12 cellular contexts compared by ENCODE assay signal in the genomic region with DNA sequence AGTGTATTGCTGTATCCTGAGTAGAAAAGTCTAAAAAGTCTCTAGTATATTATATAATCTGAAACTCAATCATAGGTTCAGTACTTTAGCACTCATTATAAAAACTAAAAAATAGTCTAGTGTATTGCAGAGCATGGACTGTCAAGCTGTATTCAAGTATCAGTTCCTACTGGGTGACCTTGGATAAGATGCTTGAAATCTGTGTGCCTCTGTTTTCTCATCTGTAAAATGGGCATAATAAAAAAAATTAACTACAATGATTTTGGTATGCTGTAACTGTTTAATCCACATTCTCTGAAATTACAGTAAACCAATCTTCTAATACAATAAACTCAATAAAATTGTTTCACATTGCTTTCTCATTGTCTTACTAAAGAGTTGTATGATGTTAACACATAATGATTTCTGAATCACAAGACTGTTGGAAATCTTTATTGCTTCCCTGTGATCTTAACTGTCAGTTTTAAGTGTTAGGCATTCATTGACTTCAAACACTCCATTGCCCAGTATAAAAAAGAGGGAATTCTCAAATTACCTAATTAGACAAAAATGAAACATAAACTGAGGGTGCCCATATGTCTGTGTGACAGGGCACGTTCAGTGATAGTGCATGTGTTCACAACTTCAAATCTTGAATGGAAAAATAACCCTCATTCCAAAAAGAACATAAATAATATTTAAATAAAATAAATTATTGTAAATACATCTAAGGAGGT. TPM values are rescaled to one million over a fixed set of nuclear protein-coding genes. Genes with fewer than 3 reads are reported as not detected.
DNase-seq lines count a peak whose midpoint lies in the region; ATAC-seq, FAIRE-seq and TF ChIP-seq lines count a peak whose summit lies in the region.
"Had no signal": no experiment of that assay in that cellular context is flagged by ENCODE, and none has a peak within 500 bp of the region (broad histone marks: within the 10 kb centered on the region; RNA-seq: fewer than 3 reads in every experiment).

No MANE protein-coding gene starts in this region.

- no peak overlapping the region for H2AK5ac ChIP-seq in mesenchymal stem cell (ENCODE audit: low read length, severe bottlenecking)

- no peaks in the 10 kb centered on the region for H3K27me3 ChIP-seq in PC-9 (ENCODE audit: insufficient read depth, low read depth)
- no peaks in the 10 kb centered on the region for H3K27me3 ChIP-seq in mesenchymal stem cell (ENCODE audit: control insufficient read depth in 1 of 2, insufficient read depth in 1 of 2, low read length in 2 of 2)
- no peaks in the 10 kb centered on the region for H3K27me3 ChIP-seq in thyroid gland

- H3F3A ChIP-seq in PC-9 (ENCODE audit: insufficient read depth, low read depth), result peaks cover 48% of the 10 kb centered on the region

- H2BK5ac ChIP-seq in mesenchymal stem cell (ENCODE audit: low read depth, low read length, poor library complexity, severe bottlenecking), result no peak overlapping the region

- H3K4ac ChIP-seq in mesenchymal stem cell (ENCODE audit: low read depth in 1 of 2, low read length in 2 of 2), result no peak overlapping the region

- H2BK120ac ChIP-seq in mesenchymal stem cell (ENCODE audit: low read depth, low read length), result no peak overlapping the region

- H3K4me1 ChIP-seq in PC-9 (replicated peaks; ENCODE audit: insufficient read depth), result peaks cover 72% of the 10 kb centered on the region
- peaks cover 3% of the 10 kb centered on the region for H3K4me1 ChIP-seq in mesenchymal stem cell (ENCODE audit: control insufficient read depth, insufficient read depth, low read depth, low read length)
- peaks cover 27 to 58% of the 10 kb centered on the region in 2 donors for H3K4me1 ChIP-seq in thyroid gland

- BruUV-seq in PC-9 (replicated peaks; lab: Mats Ljungman, UMichigan), result no TSS peak

- peak overlapping the region; percentile 83 for H3K4me2 ChIP-seq in PC-9
- H3K4me2 ChIP-seq in mesenchymal stem cell (ENCODE audit: low read length, poor library complexity, severe bottlenecking), result peak overlapping the region; percentile 10

- H2AFZ ChIP-seq in PC-9, result no peak overlapping the region
- H2AFZ ChIP-seq in mesenchymal stem cell (ENCODE audit: low read depth, low read length), result no peak overlapping the region

- intact Hi-C loops in PC-9 (cut with micrococcal nuclease; ENCODE audit: unreplicated experiment) (no loop called here), thyroid gland (cut with DNase I) (loop anchor here (10.0 kb wide), 1 partner anchor 49 kb away; no protein-coding TSS in a partner anchor)

- no peak overlapping the region for H4K8ac ChIP-seq in mesenchymal stem cell (ENCODE audit: low read length)

- peaks cover 3% of the 10 kb centered on the region; the same call in 1 of the 2 replicates for H3K9me3 ChIP-seq in PC-9 (ENCODE audit: insufficient read depth, low read depth)
- H3K9me3 ChIP-seq in mesenchymal stem cell (ENCODE audit: control insufficient read depth, low read length), result no peaks in the 10 kb centered on the region
- H3K9me3 ChIP-seq in thyroid gland, result no peaks in the 10 kb centered on the region

- H3K4me3 ChIP-seq in PC-9, result peak overlapping the region; percentile 94; the same call in 1 of the 2 replicates
- H3K4me3 ChIP-seq in mesenchymal stem cell (ENCODE audit: insufficient read depth in 1 of 2, low read depth in 1 of 2, low read length in 2 of 2), result peak overlapping the region in 1 of 2 experiments; percentile 98
- no peak overlapping the region for H3K4me3 ChIP-seq in thyroid gland (replicated peaks in 1 of 3)

- no peak for DNase-seq in PC-9
- DNase-seq in dermis blood vessel endothelial cell, result peak; percentile 29
- no peak for DNase-seq in mesenchymal stem cell
- no peak for DNase-seq in thyroid gland
- no peak for DNase-seq in T-helper 9 cell
- DNase-seq in frontal cortex (ENCODE audit: low spot score in 2 of 2), result no peak
- DNase-seq: activated CD8-positive, alpha-beta memory T cell treated with anti-CD3 and anti-CD28 coated beads, Interleukin-2, amount 50 U/mL, for 4 hours; anterior cingulate cortex; DND-41; naive thymus-derived CD4-positive, alpha-beta T cell; NCI-H2029 had no signal

- no peak for FAIRE-seq in frontal cortex (lab: Jason Lieb, UNC)

- CTCF ChIA-PET in PC-9 (lab: Charles Lee), result no interaction called here

- H3K9me2 ChIP-seq in PC-9 (ENCODE audit: insufficient read depth), result no peaks in the 10 kb centered on the region

- no peak for TF ChIP-seq POLR2A in thyroid gland (IDR thresholded peaks at IDR 0.05)

- WGBS in mesenchymal stem cell, result 33% methylated on average over 1 of the region's 1 CpG
- WGBS in thyroid gland, 2 donors, result 56 to 58% methylated on average over 1 of the region's 1 CpG

- POLR2A ChIA-PET in PC-9 (lab: Charles Lee; ENCODE audit: unreplicated experiment), result no interaction called here

- peak overlapping the region; percentile 99 for H3K9ac ChIP-seq in mesenchymal stem cell (ENCODE audit: low read length)

- no peak overlapping the region for H3K23ac ChIP-seq in mesenchymal stem cell (ENCODE audit: low read length in 2 of 2)

- H3K79me1 ChIP-seq in mesenchymal stem cell (replicated peaks; ENCODE audit: low read length, poor library complexity, severe bottlenecking), result peaks cover 7% of the 10 kb centered on the region

- H3K14ac ChIP-seq in mesenchymal stem cell (ENCODE audit: low read length in 2 of 2), result no peak overlapping the region

- peaks cover 53% of the 10 kb centered on the region for H3K79me2 ChIP-seq in PC-9 (ENCODE audit: low read depth)

- H3K27ac ChIP-seq in PC-9, result no peak overlapping the region
- H3K27ac ChIP-seq in mesenchymal stem cell (ENCODE audit: low read length, poor library complexity, severe bottlenecking), result no peak overlapping the region
- H3K27ac ChIP-seq in thyroid gland, result peak overlapping the region in 2 of 3 donors; percentile 87 to 95

- no peak overlapping the region for H2BK15ac ChIP-seq in mesenchymal stem cell (ENCODE audit: low read depth, poor library complexity, severe bottlenecking)

- H4K91ac ChIP-seq in mesenchymal stem cell (ENCODE audit: low read length), result no peak overlapping the region

- ATAC-seq in GM21723 (IDR thresholded peaks at IDR 0.05; ENCODE audit: unreplicated experiment), result no peak
- ATAC-seq: naive thymus-derived CD4-positive, alpha-beta T cell had no signal

- no peaks in the 10 kb centered on the region for H4K20me1 ChIP-seq in PC-9 (ENCODE audit: insufficient read depth)

- H2BK12ac ChIP-seq in mesenchymal stem cell (ENCODE audit: low read length in 2 of 2), result no peak overlapping the region

- no peak overlapping the region for H3K18ac ChIP-seq in mesenchymal stem cell (ENCODE audit: low read depth in 1 of 2, low read length in 2 of 2)

- peaks cover 13% of the 10 kb centered on the region for H3K36me3 ChIP-seq in PC-9 (ENCODE audit: low read depth)
- H3K36me3 ChIP-seq in mesenchymal stem cell (ENCODE audit: control insufficient read depth in 1 of 2, insufficient read depth in 2 of 2, low read depth in 1 of 2, low read length in 2 of 2), result peaks cover 0 to 3% of the 10 kb centered on the region in 2 experiments
- H3K36me3 ChIP-seq in thyroid gland, result no peaks in the 10 kb centered on the region

- no peak for TF ChIP-seq CTCF in PC-9 (conservative IDR thresholded peaks at IDR 0.05)
- TF ChIP-seq CTCF in thyroid gland (IDR thresholded peaks at IDR 0.05), result no peak

RNA-seq across cellular contexts. Expression of a gene that starts 2.2 kb away (rescaled TPM):
- 13.9 and 19.6 TPM in 2 replicates for total RNA-seq in PC-9 (2021)
- 27.1 and 27.7 TPM in 2 replicates for total RNA-seq in dermis blood vessel endothelial cell
- 16.1 TPM for polyA plus RNA-seq in mesenchymal stem cell (2013, experiment 1 of 2)
- 14.5 TPM for polyA plus RNA-seq in mesenchymal stem cell (2013, experiment 2 of 2)
- 100 to 1,000 TPM in 1 of 4 donors, 10 to 100 TPM in 3; 52.0 to 114 (median 89.2) TPM for total RNA-seq in thyroid gland
- total RNA-seq in frontal cortex, result 6.5 TPM
- polyA plus RNA-seq: naive thymus-derived CD4-positive, alpha-beta T cell had no signal

Comparison
In these comparisons a context has a peak if more than half of its experiments do, and no peak if none do; other contexts are left out.
1. H3K27ac ChIP-seq: peak in thyroid gland (2 of 3); none in PC-9 (single experiment) and mesenchymal stem cell (single experiment).